10 cellular contexts compared by ENCODE assay signal in genomic region chr13:114044486-114044885, GRCh38.
DNase-seq lines count a peak whose midpoint lies in the region; ATAC-seq and TF ChIP-seq lines count a peak whose summit lies in the region.
"Had no signal": no experiment of that assay in that cellular context is flagged by ENCODE, and none has a peak within 500 bp of the region (broad histone marks: within the 10 kb centered on the region; RNA-seq: fewer than 3 reads in every experiment).

No MANE protein-coding gene starts in this region.

- H2AFZ ChIP-seq in DND-41 (ENCODE audit: low read depth, low read length) (no peak overlapping the region), osteoblast (ENCODE audit: low read length) (no peak overlapping the region)

- H3K36me3 ChIP-seq in DND-41 (ENCODE audit: insufficient read depth, low read length) (peaks cover 32% of the 10 kb centered on the region), osteoblast (ENCODE audit: insufficient read depth, low read length) (peaks cover 25% of the 10 kb centered on the region)

- H4K20me1 ChIP-seq in DND-41 (ENCODE audit: insufficient read depth, low read length), result peaks cover 49% of the 10 kb centered on the region
- H4K20me1 ChIP-seq in osteoblast (ENCODE audit: insufficient read depth, low read length), result peaks cover 27% of the 10 kb centered on the region

- H3K4me2 ChIP-seq in DND-41 (ENCODE audit: insufficient read depth, low read length) (no peak overlapping the region), osteoblast (ENCODE audit: insufficient read depth, low read length) (peak overlapping the region; percentile 33)

- H3K79me2 ChIP-seq in DND-41 (ENCODE audit: insufficient read depth, low read length), result peaks cover 44% of the 10 kb centered on the region
- H3K79me2 ChIP-seq in osteoblast (ENCODE audit: insufficient read depth, low read length), result peaks cover 83% of the 10 kb centered on the region

- TF ChIP-seq CTCF in DND-41 (IDR thresholded peaks at IDR 0.05; ENCODE audit: borderline replicate concordance, extremely low read depth, low read length, poor library complexity, severe bottlenecking), result no peak
- TF ChIP-seq CTCF in osteoblast (IDR thresholded peaks at IDR 0.05; ENCODE audit: extremely low read depth, low read depth, low read length), result no peak

- peaks cover 6% of the 10 kb centered on the region; the same call in 1 of the 2 replicates for H3K4me1 ChIP-seq in DND-41 (ENCODE audit: insufficient read depth, low read length)
- peaks cover 7% of the 10 kb centered on the region for H3K4me1 ChIP-seq in osteoblast (ENCODE audit: insufficient read depth, low read length)

- H3K4me3 ChIP-seq in DND-41 (ENCODE audit: low read depth in 1 of 2, low read length in 2 of 2) (no peak overlapping the region), osteoblast (ENCODE audit: insufficient read depth, low read length) (no peak overlapping the region)

- DNase-seq in DND-41 (peak; percentile 19), NCI-H69 (lab: John Stamatoyannopoulos, UW) (peak; percentile 20), osteoblast (ENCODE audit: insufficient read length, low spot score, missing footprints) (no peak), NCI-H1105 (lab: John Stamatoyannopoulos, UW) (no peak), GM03348 (ENCODE audit: low spot score) (no peak)
- DNase-seq: erythroblast; NCI-H1694; stimulated activated CD4-positive, alpha-beta T cell treated with anti-CD3 and anti-CD28 coated beads, Interleukin-2, amount 100 ng/mL, for 48 hours had no signal

- no peaks in the 10 kb centered on the region for H3K9me3 ChIP-seq in DND-41 (ENCODE audit: insufficient read depth, low read length, severe bottlenecking)
- no peaks in the 10 kb centered on the region for H3K9me3 ChIP-seq in osteoblast (ENCODE audit: low read depth, low read length)

- ATAC-seq in DND-41 (ENCODE audit: insufficient read depth, low read depth) (peak; percentile 49; the same call in 1 of the 3 replicates), GM21390 (IDR thresholded peaks at IDR 0.05; ENCODE audit: unreplicated experiment) (no peak)

- no peak overlapping the region for H3K9ac ChIP-seq in DND-41 (ENCODE audit: low read depth, low read length)

- H3K27ac ChIP-seq in DND-41 (ENCODE audit: low read length) (no peak overlapping the region), cingulate gyrus (ENCODE audit: low read depth, low read length) (peak overlapping the region; percentile 87), osteoblast (ENCODE audit: low read depth, low read length) (peak overlapping the region; percentile 73)

- H3K27me3 ChIP-seq in DND-41 (ENCODE audit: insufficient read depth, low read length, poor library complexity) (no peaks in the 10 kb centered on the region), osteoblast (ENCODE audit: insufficient read depth, low read length) (no peaks in the 10 kb centered on the region)

Comparison
In these comparisons a context has a peak if more than half of its experiments do, and no peak if none do; other contexts are left out.
1. DNase-seq: peak in DND-41 (single experiment) and NCI-H69 (single experiment); none in osteoblast (single experiment), NCI-H1105 (single experiment) and GM03348 (single experiment).